ENCODE assay signal across 9 cellular contexts in genomic region chr12:102811125-102811737, GRCh38.
DNase-seq lines count a peak whose midpoint lies in the region; ATAC-seq and TF ChIP-seq lines count a peak whose summit lies in the region.
"Had no signal": no experiment of that assay in that cellular context is flagged by ENCODE, and none has a peak within 500 bp of the region (broad histone marks: within the 10 kb centered on the region; RNA-seq: fewer than 3 reads in every experiment).

No MANE protein-coding gene starts in this region.

- H3K9me3 ChIP-seq in MM.1S (replicated peaks; ENCODE audit: insufficient read depth, low read length) (no peaks in the 10 kb centered on the region), adipocyte (ENCODE audit: control insufficient read depth, low read length) (no peaks in the 10 kb centered on the region)

- H3K4me3 ChIP-seq in MM.1S (ENCODE audit: low read length), result no peak overlapping the region
- no peak overlapping the region for H3K4me3 ChIP-seq in adipocyte (ENCODE audit: low read length)

- H3K27me3 ChIP-seq in MM.1S (replicated peaks; ENCODE audit: insufficient read depth, low read length) (no peaks in the 10 kb centered on the region), adipocyte (replicated peaks; ENCODE audit: control insufficient read depth, insufficient read depth, low read length) (no peaks in the 10 kb centered on the region)

- no peak overlapping the region for H2AFZ ChIP-seq in MM.1S (ENCODE audit: low read length)

- H3K9ac ChIP-seq in MM.1S (ENCODE audit: low read length) (no peak overlapping the region), adipocyte (ENCODE audit: low read length) (no peak overlapping the region)

- no peak for TF ChIP-seq POLR2A in GM18505 (IDR thresholded peaks at IDR 0.05; ENCODE audit: borderline replicate concordance, extremely low read depth, insufficient read depth, insufficient read length)

- H3K4me1 ChIP-seq in MM.1S (ENCODE audit: low read length) (no peaks in the 10 kb centered on the region), adipocyte (ENCODE audit: control insufficient read depth, insufficient read depth, low read length) (peaks cover 30% of the 10 kb centered on the region)

- no peak overlapping the region for H3K27ac ChIP-seq in MM.1S (ENCODE audit: low read length)

- no peak overlapping the region for H3K4me2 ChIP-seq in MM.1S (ENCODE audit: low read depth, low read length)

- H3K79me2 ChIP-seq in MM.1S (ENCODE audit: low read length), result no peaks in the 10 kb centered on the region

- H3K36me3 ChIP-seq in MM.1S (replicated peaks; ENCODE audit: insufficient read depth, low read length) (no peaks in the 10 kb centered on the region), adipocyte (ENCODE audit: control insufficient read depth, insufficient read depth, low read length, severe bottlenecking) (no peaks in the 10 kb centered on the region)

- ATAC-seq in GM18505 (IDR thresholded peaks at IDR 0.05; ENCODE audit: unreplicated experiment), result no peak
- ATAC-seq: naive thymus-derived CD8-positive, alpha-beta T cell had no signal

- H3K9me2 ChIP-seq in MM.1S (replicated peaks; ENCODE audit: insufficient read depth, low read length), result no peaks in the 10 kb centered on the region

- TF ChIP-seq CTCF in MM.1S (IDR thresholded peaks at IDR 0.05; ENCODE audit: low read length), result peak; percentile 53

- H4K20me1 ChIP-seq in MM.1S (ENCODE audit: insufficient read depth, low read length), result no peaks in the 10 kb centered on the region

- DNase-seq in SHP77 (lab: John Stamatoyannopoulos, UW), result peak; percentile 35 to 40
- DNase-seq in SHP77 treated with DMSO at 0.1 percent for 48 hours (lab: John Stamatoyannopoulos, UW), result no peak
- peak; percentile 36 for DNase-seq in MM.1S
- peak; percentile 64 for DNase-seq in adipocyte (ENCODE audit: low read depth)
- DNase-seq in midbrain (lab: John Stamatoyannopoulos, UW), result peak; percentile 9
- no peak for DNase-seq in effector CD8-positive, alpha-beta T cell (lab: John Stamatoyannopoulos, UW)
- no peak for DNase-seq in ureter (ENCODE audit: low spot score)

- no peaks in the 10 kb centered on the region for H3F3A ChIP-seq in MM.1S (ENCODE audit: insufficient read depth, low read length)

Comparison
In these comparisons a context has a peak if more than half of its experiments do, and no peak if none do; other contexts are left out.
1. DNase-seq: peak in SHP77 (2 of 2), MM.1S (single experiment), adipocyte (single experiment) and midbrain (single experiment); none in SHP77 treated with DMSO at 0.1 percent for 48 hours (single experiment), effector CD8-positive, alpha-beta T cell (single experiment) and ureter (single experiment).